In the genomic region with DNA sequence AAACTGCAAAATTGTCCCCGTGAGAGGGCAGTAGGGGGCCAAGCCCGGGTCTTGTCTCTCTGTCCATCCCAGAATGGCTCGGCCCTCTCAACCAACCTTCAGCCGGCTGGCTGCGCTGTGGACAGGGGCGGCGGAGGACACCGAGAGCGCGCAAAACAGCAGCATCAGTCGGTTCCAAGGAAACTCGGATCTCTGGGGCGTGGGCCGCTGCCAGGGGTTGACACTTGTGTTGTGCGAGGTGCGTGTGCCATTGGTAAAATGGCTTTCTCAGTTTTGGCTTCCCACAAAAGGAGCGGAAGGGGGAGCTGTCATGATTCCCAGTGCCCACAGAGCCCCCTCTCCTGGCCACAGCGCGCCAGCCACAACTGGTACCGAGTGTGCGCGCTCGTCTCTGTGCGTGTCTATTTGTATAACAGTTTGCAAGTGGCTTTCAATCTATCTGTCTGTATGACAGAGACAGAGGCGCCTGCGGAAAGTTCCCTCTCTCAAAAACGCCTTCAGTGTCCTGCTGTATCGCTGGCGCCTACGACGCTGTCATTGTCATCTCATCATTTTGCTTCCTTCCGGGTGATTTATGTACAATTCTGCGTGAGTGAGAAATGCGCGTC, we compare ENCODE assay signal across 8 cellular contexts. TPM values are rescaled to one million over a fixed set of nuclear protein-coding genes. Genes with fewer than 3 reads are reported as not detected.
DNase-seq lines count a peak whose midpoint lies in the region; ATAC-seq, FAIRE-seq and TF ChIP-seq lines count a peak whose summit lies in the region.

No MANE protein-coding gene starts in this region.

- no peak overlapping the region for H3K27ac ChIP-seq in ACC112 (ENCODE audit: low read depth, low read length)

- H3K4me1 ChIP-seq in ACC112 (ENCODE audit: control insufficient read depth, insufficient read depth, low read length, unreplicated experiment) = peaks cover 15% of the 10 kb centered on the region

- no peaks in the 10 kb centered on the region for H3K36me3 ChIP-seq in ACC112 (ENCODE audit: insufficient read depth, low read length)

- DNase-seq in HFFc6 (peak; percentile 20), left ventricle myocardium superior (peak; percentile 21), progenitor cell of endocrine pancreas (ENCODE audit: low spot score, unreplicated experiment) (peak; percentile 37), NCI-H146 (lab: John Stamatoyannopoulos, UW) (no peak), NCI-H2029 (lab: John Stamatoyannopoulos, UW) (no peak), GM19239 (ENCODE audit: insufficient read length, low spot score) (no peak)

- H2AFZ ChIP-seq in ACC112 (ENCODE audit: low read length, unreplicated experiment) = peak overlapping the region; percentile 61

- H3K4me3 Mint-ChIP-seq in HFFc6 (peak overlapping the region; percentile 95), progenitor cell of endocrine pancreas (ENCODE audit: low read depth) (peak overlapping the region; percentile 89)

- FAIRE-seq in GM19239 (lab: Jason Lieb, UNC) = no peak

- H3K27me3 Mint-ChIP-seq in HFFc6 (ENCODE audit: insufficient read depth) (peaks cover 48% of the 10 kb centered on the region), progenitor cell of endocrine pancreas (peaks cover 66% of the 10 kb centered on the region)

- H3K36me3 Mint-ChIP-seq in HFFc6 (ENCODE audit: low read depth) = no peaks in the 10 kb centered on the region
- no peaks in the 10 kb centered on the region for H3K36me3 Mint-ChIP-seq in progenitor cell of endocrine pancreas (ENCODE audit: insufficient read depth)

- no peaks in the 10 kb centered on the region; the same call in 1 of the 2 replicates for H3K9me3 Mint-ChIP-seq in HFFc6
- no peaks in the 10 kb centered on the region for H3K9me3 Mint-ChIP-seq in progenitor cell of endocrine pancreas (ENCODE audit: low read depth)

- H3K4me3 ChIP-seq in ACC112 (ENCODE audit: low read depth, low read length) (peak overlapping the region; percentile 72), WI38 (ENCODE audit: low read depth, low read length) (peak overlapping the region; percentile 10; the same call in 1 of the 2 replicates)

- H3K27ac Mint-ChIP-seq in HFFc6 = no peak overlapping the region
- no peak overlapping the region for H3K27ac Mint-ChIP-seq in progenitor cell of endocrine pancreas

- intact Hi-C loops in left ventricle myocardium superior (cut with micrococcal nuclease) = no loop called here

- no peaks in the 10 kb centered on the region for H3K79me2 ChIP-seq in ACC112 (ENCODE audit: control insufficient read depth, insufficient read depth, low read length, unreplicated experiment)

- peaks cover 39% of the 10 kb centered on the region for H3K4me1 Mint-ChIP-seq in HFFc6 (ENCODE audit: low read depth)
- H3K4me1 Mint-ChIP-seq in progenitor cell of endocrine pancreas (ENCODE audit: low read depth) = peaks cover 27% of the 10 kb centered on the region

- H3K27me3 ChIP-seq in ACC112 (ENCODE audit: insufficient read depth, low read length) = peaks cover 87% of the 10 kb centered on the region

- TF ChIP-seq CTCF in HFFc6 (IDR thresholded peaks at IDR 0.05) (peak; percentile 51), WI38 (IDR thresholded peaks at IDR 0.05; ENCODE audit: low read depth, low read length) (no peak), progenitor cell of endocrine pancreas (IDR thresholded peaks at IDR 0.05; ENCODE audit: unreplicated experiment) (peak; percentile 53)

- no peak for ATAC-seq in left ventricle myocardium superior

RNA-seq across cellular contexts. Expression of gene DKK2, which starts 1.9 kb away (rescaled TPM):
- under 1 TPM; 0.15 to 0.50 (median 0.20) TPM for total RNA-seq in HFFc6 (2021; fragmentation: NEBNext Ultra II Directional; extraction: Animal tissue kit (Norgen Biotek cat#: 25700))
- total RNA-seq in left ventricle myocardium superior (0.64 TPM), progenitor cell of endocrine pancreas (12.6 and 17.0 TPM in 2 replicates)

Comparison
In these comparisons a context has a peak if more than half of its experiments do, and no peak if none do; other contexts are left out.
1. DNase-seq: peak in HFFc6 (single experiment), left ventricle myocardium superior (single experiment) and progenitor cell of endocrine pancreas (single experiment); none in NCI-H146 (single experiment), NCI-H2029 (single experiment) and GM19239 (single experiment).